Comparison of ENCODE assay signal across 8 cellular contexts in the genomic region with DNA sequence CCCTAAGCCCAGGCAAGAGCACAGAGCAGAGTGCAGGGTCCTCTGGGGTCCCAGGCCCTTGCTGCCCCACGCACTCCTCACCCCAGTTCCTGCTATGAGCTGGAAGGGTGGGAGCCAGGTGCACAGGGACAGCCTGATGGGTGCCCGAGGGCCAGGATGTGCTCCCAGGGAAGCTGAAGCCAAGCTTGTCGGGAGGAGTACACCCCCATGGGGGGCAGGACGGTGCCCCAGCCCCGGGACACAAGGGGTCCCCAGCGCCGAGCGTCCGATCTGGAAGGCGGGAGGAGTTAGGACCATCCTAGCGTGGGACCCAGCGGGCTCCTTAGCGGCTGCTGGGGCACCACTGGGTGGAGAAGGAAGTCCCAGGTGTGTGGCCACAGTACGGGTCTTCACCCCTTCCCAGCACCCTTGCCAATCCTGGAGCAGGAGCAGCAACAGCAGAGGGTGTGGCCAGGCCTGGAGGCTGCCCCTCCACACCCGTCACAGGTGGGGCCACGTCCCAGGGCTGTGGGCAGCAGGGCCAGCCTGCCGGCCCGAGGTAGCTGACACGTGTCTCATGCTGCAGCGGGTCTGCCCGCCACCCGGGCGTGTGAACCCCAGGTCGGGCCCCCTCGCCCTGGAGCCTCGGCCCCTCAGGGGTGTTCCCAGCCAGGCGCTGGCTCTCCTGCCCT. TPM values are rescaled to one million over a fixed set of nuclear protein-coding genes. Genes with fewer than 3 reads are reported as not detected.
DNase-seq lines count a peak whose midpoint lies in the region; ATAC-seq and TF ChIP-seq lines count a peak whose summit lies in the region.
"Not testable (repeated sequence)": the region's sequence is repeated elsewhere in the genome, so short reads cannot be mapped to it uniquely, and the experiment has no call there.
"Had no signal": no experiment of that assay in that cellular context is flagged by ENCODE, and none has a peak within 500 bp of the region (broad histone marks: within the 10 kb centered on the region; RNA-seq: fewer than 3 reads in every experiment).

No MANE protein-coding gene starts in this region.

- intact Hi-C loops in heart right ventricle (cut with DNase I); lower lobe of right lung (cut with DNase I); psoas muscle (cut with DNase I); testis (cut with DNase I; ENCODE audit: low total_unique reads): not testable (repeated sequence)

- H3K9me2 ChIP-seq in SK-N-SH, result not testable (repeated sequence)

- not testable (repeated sequence) for H3K27me3 ChIP-seq in SK-N-SH (ENCODE audit: insufficient read depth); heart right ventricle; lower lobe of right lung (ENCODE audit: low read depth); psoas muscle (ENCODE audit: insufficient read depth in 3 of 3, low read length in 2 of 3); testis

- TF ChIP-seq EP300 in SK-N-SH (IDR thresholded peaks at IDR 0.05; ENCODE audit: borderline replicate concordance in 1 of 2, low read depth in 1 of 2, low read length in 1 of 2), result not testable (repeated sequence)

- H3K9ac ChIP-seq in SK-N-SH, result peak overlapping the region; percentile 79; the same call in 1 of the 2 replicates

- DNase-seq in HFF-Myc (ENCODE audit: extremely low read depth, low read depth); SK-N-SH; coronary artery (ENCODE audit: low spot score); heart right ventricle; lower lobe of right lung; psoas muscle; testis: not testable (repeated sequence)

- H2AFZ ChIP-seq in SK-N-SH (ENCODE audit: low read depth), result not testable (repeated sequence)

- peaks cover 12% of the 10 kb centered on the region for H3F3A ChIP-seq in SK-N-SH (replicated peaks; ENCODE audit: insufficient read depth)

- H3K9me3 ChIP-seq in SK-N-SH, heart right ventricle, lower lobe of right lung, psoas muscle, testis: not testable (repeated sequence)

- not testable (repeated sequence) for TF ChIP-seq CTCF in HFF-Myc (IDR thresholded peaks at IDR 0.05; ENCODE audit: low read depth, low read length, missing control alignments); SK-N-SH (IDR thresholded peaks at IDR 0.05); coronary artery (IDR thresholded peaks at IDR 0.05); heart right ventricle (IDR thresholded peaks at IDR 0.05); lower lobe of right lung (IDR thresholded peaks at IDR 0.05); psoas muscle (IDR thresholded peaks at IDR 0.05); testis (IDR thresholded peaks at IDR 0.05)

- H3K4me1 ChIP-seq in SK-N-SH (ENCODE audit: control insufficient read depth in 1 of 2, insufficient read depth in 2 of 2, low read depth in 1 of 2, low read length in 1 of 2) (peaks cover 28 to 60% of the 10 kb centered on the region in 2 experiments; a peak in 3 of 4 replicates), heart right ventricle (peaks cover 54 to 82% (median 72%) of the 10 kb centered on the region in 9 donors), lower lobe of right lung (peaks cover 52% of the 10 kb centered on the region), psoas muscle (peaks cover 63% of the 10 kb centered on the region), testis (peaks cover 54% of the 10 kb centered on the region)

- peaks cover 15% of the 10 kb centered on the region for H4K20me1 ChIP-seq in SK-N-SH (ENCODE audit: insufficient read depth)

- POLR2A ChIA-PET in SK-N-SH (lab: Yijun Ruan, JAX), result interaction anchor here (1.8 kb wide), 1 partner anchor 24 kb away, joined by 4 read pairs; a partner anchor contains a TSS

- CTCF ChIA-PET in SK-N-SH (lab: Yijun Ruan, JAX), result interaction anchor here (0.5 kb wide), 1 partner anchor 17 kb away, joined by 4 read pairs; no protein-coding TSS in a partner anchor

- peak overlapping the region; percentile 82 for H3K4me2 ChIP-seq in SK-N-SH

- ATAC-seq in heart right ventricle, result peak in 7 of 8 donors; percentile 1 to 13 (median 7)
- ATAC-seq in lower lobe of right lung, result peak; percentile 1 to 5
- ATAC-seq in psoas muscle, result peak; percentile 12 to 42 (median 24)

- H3K36me3 ChIP-seq in SK-N-SH (replicated peaks in 1 of 2; ENCODE audit: control insufficient read depth in 1 of 2, insufficient read depth in 2 of 2, low read length in 1 of 2); heart right ventricle; lower lobe of right lung; psoas muscle (ENCODE audit: insufficient read depth in 1 of 2, low read depth in 1 of 2); testis (ENCODE audit: low read depth, missing control alignments): not testable (repeated sequence)

- H3K4me3 ChIP-seq in HFF-Myc (replicated peaks; ENCODE audit: low read depth, low read length) (peak overlapping the region; percentile 32), SK-N-SH (ENCODE audit: low read depth in 2 of 2, low read length in 1 of 2) (peak overlapping the region; percentile 16 to 27; a peak in 1 of 4 replicates), coronary artery (peak overlapping the region; percentile 68), heart right ventricle (peak overlapping the region in 8 of 10 donors; percentile 32 to 55 (median 48)), psoas muscle (peak overlapping the region; percentile 62)
- not testable (repeated sequence) for H3K4me3 ChIP-seq in lower lobe of right lung, testis

- H3K79me2 ChIP-seq in SK-N-SH (ENCODE audit: insufficient read depth), result peaks cover 80% of the 10 kb centered on the region

- TF ChIP-seq RAD21 in SK-N-SH (IDR thresholded peaks at IDR 0.05; ENCODE audit: low read length), result not testable (repeated sequence)

- WGBS in SK-N-SH (ENCODE audit: low lambda C conversion rate), result 70% methylated on average over 16 of the region's 27 CpGs
- 27 to 34% methylated on average over 21 to 24 of the region's 27 CpGs for WGBS in heart right ventricle, 2 donors
- whole genome bisulfite sequencing in psoas muscle, 3 donors, result 17 to 49% (median 20%) methylated on average over 14 to 25 of the region's 27 CpGs
- WGBS in testis, 2 donors, result 24% methylated on average over 5 of the region's 27 CpGs; no CpG with 5 or more reads in 1 of the 2 donors

- H3K27ac ChIP-seq in SK-N-SH (ENCODE audit: low read depth in 2 of 2, low read length in 1 of 2) (peak overlapping the region; percentile 84 to 98), coronary artery (peak overlapping the region; percentile 98 to 99), heart right ventricle (peak overlapping the region; percentile 92 to 100 (median 98)), lower lobe of right lung (peak overlapping the region; percentile 88), psoas muscle (peak overlapping the region; percentile 99), testis (peak overlapping the region; percentile 83 to 87)

- TF ChIP-seq POLR2A in testis (IDR thresholded peaks at IDR 0.05), result not testable (repeated sequence)

RNA-seq across cellular contexts. Expression of a gene that starts 11.9 kb away (rescaled TPM):
- polyA plus RNA-seq in SK-N-SH (2012; rRNA removed) (39.8 and 47.4 TPM in 2 replicates), heart right ventricle (100 to 1,000 TPM in 1 of 2 donors, 10 to 100 TPM in 1; 76.7 to 114 TPM), psoas muscle (10 to 100 TPM; 33.9 to 93.3 (median 58.4) TPM), testis (ENCODE audit: insufficient read depth, low read depth, low replicate concordance) (83.4 TPM)
- polyA plus RNA-seq in SK-N-SH (2012; cell fraction: cytosol; rRNA removed), result 10.3 and 21.4 TPM in 2 replicates
- 292 and 443 TPM in 2 replicates for polyA plus RNA-seq in SK-N-SH (2012; cell fraction: nucleus; rRNA removed)
- total RNA-seq in heart right ventricle (100 to 1,000 TPM in 6 of 10 donors, 10 to 100 TPM in 4; 79.3 to 122 (median 104) TPM), lower lobe of right lung (81.6 TPM), psoas muscle (100 to 1,000 TPM in 1 of 4 donors, 10 to 100 TPM in 3; 59.1 to 123 (median 86.0) TPM), testis (100 to 1,000 TPM; 323 to 337 TPM)

RNA-seq across cellular contexts. Expression of a gene that starts 24.6 kb away (rescaled TPM):
- polyA plus RNA-seq in SK-N-SH (2012; rRNA removed), result 14.3 and 19.5 TPM in 2 replicates
- polyA plus RNA-seq in SK-N-SH (2012; cell fraction: cytosol; rRNA removed), result 4.5 and 6.2 TPM in 2 replicates
- polyA plus RNA-seq in SK-N-SH (2012; cell fraction: nucleus; rRNA removed), result 102 and 121 TPM in 2 replicates
- 1 to 10 TPM in 8 of 10 donors, under 1 TPM in 2; 0.74 to 4.3 (median 1.6) TPM for total RNA-seq in heart right ventricle
- polyA plus RNA-seq in heart right ventricle, result 1 to 10 TPM in 1 of 2 donors, under 1 TPM in 1; 0.26 to 6.4 TPM
- 0.80 TPM for total RNA-seq in lower lobe of right lung
- total RNA-seq in psoas muscle, result 1 to 10 TPM in 1 of 4 donors, under 1 TPM in 3; 0.32 to 1.7 (median 0.83) TPM
- polyA plus RNA-seq in psoas muscle, result under 1 TPM; 0.17 to 0.31 (median 0.21) TPM
- 1 to 10 TPM; 3.2 to 3.6 TPM for total RNA-seq in testis
- polyA plus RNA-seq in testis (ENCODE audit: insufficient read depth, low read depth, low replicate concordance), result 1.5 TPM
- total RNA-seq: mesenteric fat pad had no signal

RNA-seq across cellular contexts. Expression of a gene that starts 31.7 kb away (rescaled TPM):
- 69.9 and 73.0 TPM in 2 replicates for polyA plus RNA-seq in SK-N-SH (2012; rRNA removed)
- polyA plus RNA-seq in SK-N-SH (2012; cell fraction: cytosol; rRNA removed), result 32.5 and 56.2 TPM in 2 replicates
- polyA plus RNA-seq in SK-N-SH (2012; cell fraction: nucleus; rRNA removed), result 95.4 and 106 TPM in 2 replicates
- 10 to 100 TPM; 16.9 to 44.9 (median 23.8) TPM for total RNA-seq in heart right ventricle
- polyA plus RNA-seq in heart right ventricle, result 10 to 100 TPM; 14.6 to 28.2 TPM
- 61.9 TPM for total RNA-seq in lower lobe of right lung
- 10 to 100 TPM; 15.6 to 47.5 (median 38.9) TPM for total RNA-seq in psoas muscle
- polyA plus RNA-seq in psoas muscle, result 10 to 100 TPM; 20.8 to 39.1 (median 27.3) TPM
- 10 to 100 TPM; 36.0 to 46.1 TPM for total RNA-seq in testis
- polyA plus RNA-seq in testis (ENCODE audit: insufficient read depth, low read depth, low replicate concordance), result 44.6 TPM
